Comparison of ENCODE assay signal across 1 cellular context in the genomic region with DNA sequence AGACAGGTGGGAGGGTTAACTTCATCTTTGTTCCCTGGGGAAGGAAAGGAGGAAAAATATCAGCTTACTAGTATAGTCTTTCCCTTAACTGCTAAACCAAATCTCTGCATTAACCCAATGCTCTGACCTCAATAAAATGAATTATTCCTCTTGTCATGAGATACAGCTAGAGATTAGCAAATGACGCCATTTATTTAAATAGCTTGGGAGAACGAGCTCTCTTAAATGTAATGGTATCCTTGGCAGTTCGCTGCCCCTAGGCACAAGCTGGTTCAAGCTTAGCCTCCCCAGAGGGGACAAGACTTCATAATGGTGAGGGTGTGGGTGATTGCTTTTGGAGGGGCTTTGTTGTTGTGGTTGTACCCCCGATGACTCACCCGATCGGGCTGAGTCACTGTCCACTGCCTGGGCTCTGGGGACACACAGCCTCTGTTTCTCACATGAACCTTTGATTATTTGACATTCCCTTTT.
TF ChIP-seq lines count a peak whose summit lies in the region.

No MANE protein-coding gene starts in this region.

TF ChIP-seq in HepG2, 621 proteins besides CTCF, POLR2A, EP300 and RAD21:
- TF ChIP-seq FOSL2 (CRISPR knock-in tag; IDR thresholded peaks at IDR 0.05) (peak; percentile 64), SIX4 (CRISPR knock-in tag; IDR thresholded peaks at IDR 0.05) (no peak), TEAD2 (CRISPR knock-in tag; IDR thresholded peaks at IDR 0.05) (no peak)
- TF ChIP-seq, protein P1, sequence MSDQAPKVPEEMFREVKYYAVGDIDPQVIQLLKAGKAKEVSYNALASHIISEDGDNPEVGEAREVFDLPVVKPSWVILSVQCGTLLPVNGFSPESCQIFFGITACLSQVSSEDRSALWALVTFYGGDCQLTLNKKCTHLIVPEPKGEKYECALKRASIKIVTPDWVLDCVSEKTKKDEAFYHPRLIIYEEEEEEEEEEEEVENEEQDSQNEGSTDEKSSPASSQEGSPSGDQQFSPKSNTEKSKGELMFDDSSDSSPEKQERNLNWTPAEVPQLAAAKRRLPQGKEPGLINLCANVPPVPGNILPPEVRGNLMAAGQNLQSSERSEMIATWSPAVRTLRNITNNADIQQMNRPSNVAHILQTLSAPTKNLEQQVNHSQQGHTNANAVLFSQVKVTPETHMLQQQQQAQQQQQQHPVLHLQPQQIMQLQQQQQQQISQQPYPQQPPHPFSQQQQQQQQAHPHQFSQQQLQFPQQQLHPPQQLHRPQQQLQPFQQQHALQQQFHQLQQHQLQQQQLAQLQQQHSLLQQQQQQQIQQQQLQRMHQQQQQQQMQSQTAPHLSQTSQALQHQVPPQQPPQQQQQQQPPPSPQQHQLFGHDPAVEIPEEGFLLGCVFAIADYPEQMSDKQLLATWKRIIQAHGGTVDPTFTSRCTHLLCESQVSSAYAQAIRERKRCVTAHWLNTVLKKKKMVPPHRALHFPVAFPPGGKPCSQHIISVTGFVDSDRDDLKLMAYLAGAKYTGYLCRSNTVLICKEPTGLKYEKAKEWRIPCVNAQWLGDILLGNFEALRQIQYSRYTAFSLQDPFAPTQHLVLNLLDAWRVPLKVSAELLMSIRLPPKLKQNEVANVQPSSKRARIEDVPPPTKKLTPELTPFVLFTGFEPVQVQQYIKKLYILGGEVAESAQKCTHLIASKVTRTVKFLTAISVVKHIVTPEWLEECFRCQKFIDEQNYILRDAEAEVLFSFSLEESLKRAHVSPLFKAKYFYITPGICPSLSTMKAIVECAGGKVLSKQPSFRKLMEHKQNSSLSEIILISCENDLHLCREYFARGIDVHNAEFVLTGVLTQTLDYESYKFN (CRISPR knock-in tag; conservative IDR thresholded peaks at IDR 0.05), result no peak
